Comparison of ENCODE assay signal across 26 cellular contexts in genomic region chr13:32821149-32821688, GRCh38.
"Had no signal": no experiment of that assay in that cellular context is flagged by ENCODE, and none has a peak within 500 bp of the region (broad histone marks: within the 10 kb centered on the region; RNA-seq: fewer than 3 reads in every experiment).

No MANE protein-coding gene starts in this region.

- H3K4me1 ChIP-seq: colonic mucosa, heart right ventricle, left lung, prostate gland, right atrium auricular region, suprapubic skin, transverse colon, vagina had no signal

- H3K36me3 ChIP-seq: colonic mucosa, gastroesophageal sphincter, heart right ventricle, left lung, neural progenitor cell, prostate gland, right atrium auricular region, sigmoid colon, suprapubic skin, transverse colon, vagina had no signal

- DNase-seq: colonic mucosa; effector CD8-positive, alpha-beta T cell; endodermal cell; foreskin keratinocyte; glutamatergic neuron; heart right ventricle; hippocampal formation; left cardiac atrium; left lung; mesendoderm; natural killer cell; nucleus accumbens; sigmoid colon; stimulated activated CD4-positive, alpha-beta T cell treated with anti-CD3 and anti-CD28 coated beads, Interleukin-4, amount 100 ng/mL, for 4 hours; stimulated activated naive CD4-positive, alpha-beta T cell; stimulated activated naive CD8-positive, alpha-beta T cell treated with anti-CD3 and anti-CD28 coated beads, Interleukin-15, amount 100 ng/mL, for 72 hours; transverse colon had no signal

- H3K9ac ChIP-seq: neural progenitor cell had no signal

- H3K27me3 Mint-ChIP-seq: dendritic cell treated with granulocyte-macrophage colony-stimulating factor and Interleukin-4, amounts not matched to agents 40 ng/mL and 50 ng/mL, for 4 days; stimulated activated naive CD8-positive, alpha-beta T cell treated with anti-CD3 and anti-CD28 coated beads, Interleukin-15, amount 100 ng/mL, for 72 hours had no signal

- H2AFZ ChIP-seq: neural progenitor cell had no signal

- H3K4me2 ChIP-seq: neural progenitor cell had no signal

- H3K4me3 ChIP-seq: colonic mucosa, gastroesophageal sphincter, heart right ventricle, left lung, neural progenitor cell, prostate gland, right atrium auricular region, sigmoid colon, suprapubic skin, transverse colon, vagina had no signal

- H3K9me3 Mint-ChIP-seq: dendritic cell treated with granulocyte-macrophage colony-stimulating factor and Interleukin-4, amounts not matched to agents 40 ng/mL and 50 ng/mL, for 4 days; endodermal cell; natural killer cell; neural progenitor cell; stimulated activated naive CD8-positive, alpha-beta T cell treated with anti-CD3 and anti-CD28 coated beads, Interleukin-15, amount 100 ng/mL, for 72 hours had no signal

- H3K27ac ChIP-seq: colonic mucosa, epithelial cell of prostate, foreskin keratinocyte, gastroesophageal sphincter, heart right ventricle, left lung, neural progenitor cell, prostate gland, right atrium auricular region, sigmoid colon, suprapubic skin, transverse colon, vagina had no signal

- H3K4me3 Mint-ChIP-seq: dendritic cell treated with granulocyte-macrophage colony-stimulating factor and Interleukin-4, amounts not matched to agents 40 ng/mL and 50 ng/mL, for 4 days; endodermal cell; natural killer cell; neural progenitor cell; stimulated activated naive CD8-positive, alpha-beta T cell treated with anti-CD3 and anti-CD28 coated beads, Interleukin-15, amount 100 ng/mL, for 72 hours had no signal

- H3K27me3 ChIP-seq: colonic mucosa, foreskin keratinocyte, gastroesophageal sphincter, heart right ventricle, left lung, neural progenitor cell, right atrium auricular region, sigmoid colon, suprapubic skin, transverse colon, vagina had no signal

- H3K27ac Mint-ChIP-seq: dendritic cell treated with granulocyte-macrophage colony-stimulating factor and Interleukin-4, amounts not matched to agents 40 ng/mL and 50 ng/mL, for 4 days; endodermal cell; natural killer cell; neural progenitor cell had no signal

- H3K36me3 Mint-ChIP-seq: natural killer cell, neural progenitor cell had no signal

- H3K4me1 Mint-ChIP-seq: endodermal cell; natural killer cell; stimulated activated naive CD8-positive, alpha-beta T cell treated with anti-CD3 and anti-CD28 coated beads, Interleukin-15, amount 100 ng/mL, for 72 hours had no signal

- H3K9me3 ChIP-seq: colonic mucosa, gastroesophageal sphincter, left lung, prostate gland, right atrium auricular region, sigmoid colon, suprapubic skin, transverse colon, vagina had no signal

- ATAC-seq: esophagus mucosa; foreskin keratinocyte; gastroesophageal sphincter; left cardiac atrium; left lung; natural killer cell; stimulated activated naive CD8-positive, alpha-beta T cell treated with anti-CD3 and anti-CD28 coated beads, Interleukin-15, amount 100 ng/mL, for 72 hours had no signal
